In the genomic region with DNA sequence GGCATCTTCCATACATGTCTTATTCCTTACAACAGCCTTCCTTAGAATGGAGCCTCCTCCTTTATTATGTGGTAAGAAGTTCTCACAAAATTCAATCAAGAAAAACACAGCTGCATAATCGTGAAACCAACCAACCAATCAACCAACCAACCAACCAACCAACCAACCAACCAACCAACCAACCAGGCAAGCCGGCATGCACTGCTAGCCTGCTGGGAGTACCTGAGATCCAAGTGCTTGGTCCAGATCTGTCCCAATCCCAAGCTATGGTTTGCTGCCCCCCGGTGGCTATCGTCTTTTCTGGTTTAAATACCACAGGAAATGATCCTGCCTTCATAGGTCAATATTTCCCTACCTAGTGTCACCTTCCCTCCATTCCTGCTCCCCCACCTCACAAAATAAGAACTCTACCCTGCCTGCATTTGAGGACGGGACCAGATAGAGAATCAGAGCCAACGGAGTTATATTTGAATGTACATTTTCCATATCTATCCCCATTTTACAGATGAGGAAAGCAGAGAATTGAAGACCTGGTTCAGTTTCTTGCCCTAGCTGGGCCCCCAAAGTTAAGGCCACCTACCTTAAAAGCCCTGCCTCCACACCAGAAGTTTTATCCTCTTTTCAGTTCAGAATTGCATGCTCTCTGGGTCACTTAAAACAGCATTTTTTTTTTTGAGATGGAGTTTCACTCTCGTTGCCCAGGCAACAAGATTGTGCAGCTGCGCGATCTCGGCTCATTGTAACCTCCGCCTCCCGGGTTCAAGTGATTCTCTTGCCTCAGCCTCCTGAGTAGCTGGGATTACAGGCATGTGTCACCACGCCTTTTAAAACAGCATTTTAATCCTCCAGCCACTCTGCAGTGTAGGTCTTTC, we compare ENCODE assay signal across 8 cellular contexts. TPM values are rescaled to one million over a fixed set of nuclear protein-coding genes. Genes with fewer than 3 reads are reported as not detected.
DNase-seq lines count a peak whose midpoint lies in the region; ATAC-seq and TF ChIP-seq lines count a peak whose summit lies in the region.

No MANE protein-coding gene starts in this region.

- ATAC-seq in left lung: peak; percentile 82
- no peak for ATAC-seq in GM21367 (IDR thresholded peaks at IDR 0.05; ENCODE audit: unreplicated experiment)

- peak; percentile 62 to 80 (median 79) for DNase-seq in NCI-H1417 (lab: John Stamatoyannopoulos, UW)
- no peak for DNase-seq in NCI-H1417 treated with DMSO at 0.1 percent for 48 hours (lab: John Stamatoyannopoulos, UW)
- DNase-seq in NAMALWA (ENCODE audit: low spot score): peak; percentile 62
- DNase-seq in T-helper 2 cell: peak in 3 of 5 experiments; percentile 13 to 31 (median 22)
- DNase-seq in choroid plexus epithelial cell (ENCODE audit: low read depth): peak; percentile 78
- DNase-seq in left lung: peak in 1 of 2 donors; percentile 63
- DNase-seq in stimulated activated naive CD4-positive, alpha-beta T cell treated with Interleukin-2 at 50 U/mL for 16 hours (lab: John Stamatoyannopoulos, UW): peak; percentile 14

- TF ChIP-seq CTCF in choroid plexus epithelial cell (conservative IDR thresholded peaks at IDR 0.05; ENCODE audit: low read depth, low read length) (peak; percentile 81), left lung (IDR thresholded peaks at IDR 0.05) (peak; percentile 25 to 39)

- intact Hi-C loops in left lung (cut with DNase I): no loop called here

- H3K4me1 ChIP-seq in left lung: peaks cover 0 to 31% of the 10 kb centered on the region in 2 donors

- no peak overlapping the region for H3K27ac ChIP-seq in left lung

- H3K4me3 ChIP-seq in choroid plexus epithelial cell (ENCODE audit: low read depth, low read length) (no peak overlapping the region), left lung (no peak overlapping the region)

- H3K9me3 ChIP-seq in left lung: no peaks in the 10 kb centered on the region

- H3K27me3 ChIP-seq in left lung: no peaks in the 10 kb centered on the region

- H3K36me3 ChIP-seq in left lung: no peaks in the 10 kb centered on the region

RNA-seq across cellular contexts. Expression of gene RAB44, which starts 27.1 kb away (rescaled TPM):
- total RNA-seq in left lung: under 1 TPM; 0.26 to 0.37 TPM

RNA-seq across cellular contexts. Expression of gene CDKN1A, which starts 46.2 kb away (rescaled TPM):
- total RNA-seq in left lung: 100 to 1,000 TPM in 1 of 2 donors, 10 to 100 TPM in 1; 66.9 to 240 TPM
